In the genomic region with DNA sequence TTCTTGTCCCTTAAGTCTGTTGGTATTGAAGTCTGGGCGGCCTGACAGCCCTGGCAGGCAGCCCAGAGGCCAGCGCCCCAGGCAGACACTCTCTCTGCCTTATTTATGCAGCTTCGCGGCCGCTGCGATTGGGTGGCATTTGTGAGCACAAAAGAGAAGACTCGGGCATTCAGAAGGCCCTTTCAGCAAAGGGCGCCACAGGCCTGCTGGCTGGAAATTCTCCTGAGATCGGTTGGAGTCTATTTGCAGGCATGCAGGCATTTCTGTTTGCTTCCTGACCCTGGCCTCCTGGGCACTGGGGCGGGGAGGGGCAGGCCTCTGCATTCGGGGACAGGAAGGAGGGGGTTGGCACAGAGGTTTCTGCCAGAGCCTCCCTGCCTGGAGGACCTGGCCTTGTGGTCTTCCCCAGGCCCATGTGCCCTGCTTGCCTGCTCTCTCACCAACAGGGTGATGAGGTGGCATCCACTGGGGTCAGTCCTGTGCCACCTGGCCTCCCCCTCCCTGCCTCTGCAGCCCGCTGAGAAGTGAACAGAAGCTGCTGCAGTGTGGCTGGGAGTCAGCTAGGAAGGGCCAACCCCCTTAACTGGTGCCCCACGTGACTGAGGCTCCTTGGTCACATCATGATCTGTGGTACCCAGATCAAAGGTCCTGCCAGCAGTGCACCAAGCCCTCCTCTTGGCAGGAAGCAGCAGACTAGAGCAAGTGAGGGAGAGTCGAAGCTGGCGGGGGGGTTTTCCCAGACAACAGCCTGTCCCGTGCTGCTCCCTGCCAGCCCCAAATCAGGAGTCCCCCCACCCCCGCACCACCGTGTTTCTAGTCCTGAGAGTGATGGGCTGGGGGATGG, we compare ENCODE assay signal across 1 cellular context.
TF ChIP-seq lines count a peak whose summit lies in the region.

No MANE protein-coding gene starts in this region.

TF ChIP-seq in H1, 55 proteins besides CTCF, POLR2A, EP300 and RAD21 (continued from another document):
- TF ChIP-seq ATF3 (IDR thresholded peaks at IDR 0.05; ENCODE audit: insufficient read depth, low read depth, low read length) (0 out of 2 replicates have a peak, but pooled peaks have one; percentile 23), GTF2F1 (IDR thresholded peaks at IDR 0.05; ENCODE audit: borderline replicate concordance, low read depth, low read length) (no peak), USF2 (IDR thresholded peaks at IDR 0.05; ENCODE audit: low read length) (peak; percentile 68), SRF (IDR thresholded peaks at IDR 0.05; ENCODE audit: low read depth, low read length) (no peak), SP4 (IDR thresholded peaks at IDR 0.05; ENCODE audit: low read length) (no peak), CBX5 (IDR thresholded peaks at IDR 0.05; ENCODE audit: low read depth, low read length) (no peak), POU5F1 (IDR thresholded peaks at IDR 0.05; ENCODE audit: low read depth, low read length) (no peak), CBX8 (IDR thresholded peaks at IDR 0.05; ENCODE audit: borderline replicate concordance, low read depth, low read length) (no peak), CHD2 (IDR thresholded peaks at IDR 0.05; ENCODE audit: low read length) (no peak), CEBPB (IDR thresholded peaks at IDR 0.05; ENCODE audit: low read depth, low read length) (no peak), KDM4A (IDR thresholded peaks at IDR 0.05; ENCODE audit: low read depth, low read length, severe bottlenecking) (no peak), CTBP2 (IDR thresholded peaks at IDR 0.05; ENCODE audit: borderline replicate concordance, insufficient read depth, insufficient read length, low read length) (no peak), KDM5A (IDR thresholded peaks at IDR 0.05; ENCODE audit: low read length) (no peak)
- TF ChIP-seq, protein P1, sequence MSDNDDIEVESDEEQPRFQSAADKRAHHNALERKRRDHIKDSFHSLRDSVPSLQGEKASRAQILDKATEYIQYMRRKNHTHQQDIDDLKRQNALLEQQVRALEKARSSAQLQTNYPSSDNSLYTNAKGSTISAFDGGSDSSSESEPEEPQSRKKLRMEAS (IDR thresholded peaks at IDR 0.05) = no peak
- TF ChIP-seq, protein P2, sequence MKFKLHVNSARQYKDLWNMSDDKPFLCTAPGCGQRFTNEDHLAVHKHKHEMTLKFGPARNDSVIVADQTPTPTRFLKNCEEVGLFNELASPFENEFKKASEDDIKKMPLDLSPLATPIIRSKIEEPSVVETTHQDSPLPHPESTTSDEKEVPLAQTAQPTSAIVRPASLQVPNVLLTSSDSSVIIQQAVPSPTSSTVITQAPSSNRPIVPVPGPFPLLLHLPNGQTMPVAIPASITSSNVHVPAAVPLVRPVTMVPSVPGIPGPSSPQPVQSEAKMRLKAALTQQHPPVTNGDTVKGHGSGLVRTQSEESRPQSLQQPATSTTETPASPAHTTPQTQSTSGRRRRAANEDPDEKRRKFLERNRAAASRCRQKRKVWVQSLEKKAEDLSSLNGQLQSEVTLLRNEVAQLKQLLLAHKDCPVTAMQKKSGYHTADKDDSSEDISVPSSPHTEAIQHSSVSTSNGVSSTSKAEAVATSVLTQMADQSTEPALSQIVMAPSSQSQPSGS (IDR thresholded peaks at IDR 0.05; ENCODE audit: low read length) = no peak
